1 cellular context compared by ENCODE assay signal in the genomic region with DNA sequence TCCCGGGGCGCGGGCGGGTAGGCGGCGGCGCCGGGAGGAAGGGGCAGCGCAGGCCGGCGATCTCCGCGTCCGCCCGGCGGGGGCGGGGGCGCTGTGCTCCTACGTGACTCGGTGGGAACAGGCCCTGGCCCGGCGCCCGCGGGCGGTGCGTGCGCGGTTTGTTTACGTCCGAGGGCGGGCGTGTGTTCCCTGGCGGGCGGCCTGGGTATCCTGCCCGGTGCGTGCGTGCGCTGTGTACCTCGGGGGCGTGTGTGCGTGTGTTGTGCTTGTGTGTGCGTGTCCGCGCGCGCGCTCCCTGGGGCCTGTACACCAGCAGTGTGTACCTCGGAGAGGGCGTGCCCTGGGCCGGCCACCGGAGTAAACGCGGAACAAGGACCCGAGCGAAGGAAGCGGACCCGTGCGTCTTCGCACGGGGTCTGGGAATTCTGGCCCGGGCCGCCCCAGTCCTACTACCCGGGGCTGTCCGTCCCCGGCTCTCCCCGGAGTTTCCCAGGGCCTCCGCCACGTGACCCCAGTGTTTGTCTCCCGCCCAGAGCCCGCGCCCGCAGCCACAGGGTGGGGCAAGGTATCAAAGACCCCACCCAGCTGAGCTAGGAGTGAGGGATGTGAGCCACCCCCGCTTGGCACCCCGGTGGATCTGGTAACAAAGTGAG.
A peak's percentile ranks its signal among the peaks of the same experiment; 100 is the strongest.
TF ChIP-seq lines count a peak whose summit lies in the region.

No MANE protein-coding gene starts in this region.

TF ChIP-seq in H1, 55 proteins besides CTCF, POLR2A, EP300 and RAD21:
- no peak for TF ChIP-seq GTF2F1 (IDR thresholded peaks at IDR 0.05; ENCODE audit: borderline replicate concordance, low read depth, low read length)
- TF ChIP-seq BACH1 (IDR thresholded peaks at IDR 0.05; ENCODE audit: low read length), result no peak
- TF ChIP-seq ASH2L (IDR thresholded peaks at IDR 0.05; ENCODE audit: low read length), result peak; percentile 7
- TF ChIP-seq, protein P1, sequence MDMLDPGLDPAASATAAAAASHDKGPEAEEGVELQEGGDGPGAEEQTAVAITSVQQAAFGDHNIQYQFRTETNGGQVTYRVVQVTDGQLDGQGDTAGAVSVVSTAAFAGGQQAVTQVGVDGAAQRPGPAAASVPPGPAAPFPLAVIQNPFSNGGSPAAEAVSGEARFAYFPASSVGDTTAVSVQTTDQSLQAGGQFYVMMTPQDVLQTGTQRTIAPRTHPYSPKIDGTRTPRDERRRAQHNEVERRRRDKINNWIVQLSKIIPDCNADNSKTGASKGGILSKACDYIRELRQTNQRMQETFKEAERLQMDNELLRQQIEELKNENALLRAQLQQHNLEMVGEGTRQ (IDR thresholded peaks at IDR 0.05; ENCODE audit: low read length), result peak; percentile 64
- TF ChIP-seq, protein P2, sequence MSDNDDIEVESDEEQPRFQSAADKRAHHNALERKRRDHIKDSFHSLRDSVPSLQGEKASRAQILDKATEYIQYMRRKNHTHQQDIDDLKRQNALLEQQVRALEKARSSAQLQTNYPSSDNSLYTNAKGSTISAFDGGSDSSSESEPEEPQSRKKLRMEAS (IDR thresholded peaks at IDR 0.05), result peak; percentile 36; the same call in 1 of the 2 replicates
- peak; percentile 73 for TF ChIP-seq KDM4A (IDR thresholded peaks at IDR 0.05; ENCODE audit: low read depth, low read length, severe bottlenecking)
- peak; percentile 14; the same call in 1 of the 2 replicates for TF ChIP-seq GABPA (IDR thresholded peaks at IDR 0.05; ENCODE audit: borderline replicate concordance, insufficient read depth, low read length)
- 0 out of 2 replicates have a peak, but pooled peaks have one; percentile 13 for TF ChIP-seq SUZ12 (IDR thresholded peaks at IDR 0.05; ENCODE audit: low read length)
- 0 out of 2 replicates have a peak, but pooled peaks have one; percentile 56 for TF ChIP-seq CREB1 (IDR thresholded peaks at IDR 0.05)
- peak; percentile 65; the same call in 1 of the 2 replicates for TF ChIP-seq POLR2AphosphoS5 (IDR thresholded peaks at IDR 0.05; ENCODE audit: low read depth, low read length)
- TF ChIP-seq SRF (IDR thresholded peaks at IDR 0.05; ENCODE audit: low read depth, low read length), result no peak
- TF ChIP-seq, protein P3, sequence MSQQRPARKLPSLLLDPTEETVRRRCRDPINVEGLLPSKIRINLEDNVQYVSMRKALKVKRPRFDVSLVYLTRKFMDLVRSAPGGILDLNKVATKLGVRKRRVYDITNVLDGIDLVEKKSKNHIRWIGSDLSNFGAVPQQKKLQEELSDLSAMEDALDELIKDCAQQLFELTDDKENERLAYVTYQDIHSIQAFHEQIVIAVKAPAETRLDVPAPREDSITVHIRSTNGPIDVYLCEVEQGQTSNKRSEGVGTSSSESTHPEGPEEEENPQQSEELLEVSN (IDR thresholded peaks at IDR 0.05), result peak; percentile 61; the same call in 1 of the 2 replicates
